15 cellular contexts compared by ENCODE assay signal in genomic region chr19:10987621-10988297, GRCh38.
"Had no signal": no experiment of that assay in that cellular context is flagged by ENCODE, and none has a peak within 500 bp of the region (broad histone marks: within the 10 kb centered on the region; RNA-seq: fewer than 3 reads in every experiment).

No MANE protein-coding gene starts in this region.

- DNase-seq: effector memory CD8-positive, alpha-beta T cell; esophagus squamous epithelium; foreskin fibroblast; glutamatergic neuron; islet precursor cell; mammary epithelial cell; sigmoid colon; stimulated activated CD4-positive, alpha-beta T cell treated with anti-CD3 and anti-CD28 coated beads, Interleukin-2, amount 100 ng/mL, for 24 hours; stimulated activated CD4-positive, alpha-beta T cell treated with anti-CD3 and anti-CD28 coated beads, Interleukin-4, amount 100 ng/mL, for 4 hours; stimulated activated naive B cell treated with anti-CD40 and anti-IgM and Interleukin-4, amounts not matched to agents 10 μg/mL and 1 μg/mL and 100 μg/mL, for 72 hours; trophoblast cell had no signal

- ATAC-seq: effector memory CD8-positive, alpha-beta T cell; gastroesophageal sphincter; left lobe of liver; stimulated activated naive B cell treated with anti-CD40 and anti-IgM and Interleukin-4, amounts not matched to agents 10 μg/mL and 1 μg/mL and 100 μg/mL, for 72 hours had no signal

- H3K9me3 ChIP-seq: esophagus squamous epithelium, gastroesophageal sphincter, sigmoid colon had no signal

- H3K27ac Mint-ChIP-seq: dendritic cell treated with granulocyte-macrophage colony-stimulating factor and Interleukin-4, amounts not matched to agents 40 ng/mL and 50 ng/mL, for 4 days; effector memory CD8-positive, alpha-beta T cell; nephron; stimulated activated naive B cell treated with anti-CD40 and anti-IgM and Interleukin-4, amounts not matched to agents 10 μg/mL and 1 μg/mL and 100 μg/mL, for 72 hours had no signal

- H3K27me3 Mint-ChIP-seq: dendritic cell treated with granulocyte-macrophage colony-stimulating factor and Interleukin-4, amounts not matched to agents 40 ng/mL and 50 ng/mL, for 4 days; effector memory CD8-positive, alpha-beta T cell; stimulated activated naive B cell treated with anti-CD40 and anti-IgM and Interleukin-4, amounts not matched to agents 10 μg/mL and 1 μg/mL and 100 μg/mL, for 72 hours had no signal

- H3K4me3 Mint-ChIP-seq: dendritic cell treated with granulocyte-macrophage colony-stimulating factor and Interleukin-4, amounts not matched to agents 40 ng/mL and 50 ng/mL, for 4 days; effector memory CD8-positive, alpha-beta T cell; nephron; stimulated activated naive B cell treated with anti-CD40 and anti-IgM and Interleukin-4, amounts not matched to agents 10 μg/mL and 1 μg/mL and 100 μg/mL, for 72 hours had no signal

- H3K9me3 Mint-ChIP-seq: dendritic cell treated with granulocyte-macrophage colony-stimulating factor and Interleukin-4, amounts not matched to agents 40 ng/mL and 50 ng/mL, for 4 days; effector memory CD8-positive, alpha-beta T cell; nephron; stimulated activated naive B cell treated with anti-CD40 and anti-IgM and Interleukin-4, amounts not matched to agents 10 μg/mL and 1 μg/mL and 100 μg/mL, for 72 hours had no signal
